ENCODE assay signal across 8 cellular contexts in genomic region chr14:64388533-64389243, GRCh38.
DNase-seq lines count a peak whose midpoint lies in the region; ATAC-seq and TF ChIP-seq lines count a peak whose summit lies in the region.

No MANE protein-coding gene starts in this region.

- TF ChIP-seq CTCF in HFF-Myc (IDR thresholded peaks at IDR 0.05; ENCODE audit: low read depth, low read length, missing control alignments) (no peak), astrocyte of the cerebellum (IDR thresholded peaks at IDR 0.05; ENCODE audit: low read depth, low read length, missing control alignments) (no peak)

- in situ Hi-C loops in astrocyte of the cerebellum (cut with HindIII; ENCODE audit: low sequenced_read_pairs), result no loop called here

- no peak for ATAC-seq in HG02759 (IDR thresholded peaks at IDR 0.05; ENCODE audit: unreplicated experiment)
- ATAC-seq in GM21360 (IDR thresholded peaks at IDR 0.05; ENCODE audit: unreplicated experiment), result no peak

- H3K27me3 ChIP-seq in iPS DF 6.9 (ENCODE audit: control insufficient read depth, insufficient read depth, low read length), result no peaks in the 10 kb centered on the region

- H3K9me3 ChIP-seq in iPS DF 6.9 (ENCODE audit: control insufficient read depth, insufficient read depth, low read length), result no peaks in the 10 kb centered on the region

- H3K4me3 ChIP-seq in HFF-Myc (replicated peaks; ENCODE audit: low read depth, low read length) (peak overlapping the region; percentile 87), astrocyte of the cerebellum (ENCODE audit: low read depth, low read length) (peak overlapping the region; percentile 87), iPS DF 6.9 (ENCODE audit: low read length) (peak overlapping the region; percentile 79; the same call in 1 of the 2 replicates), skeletal muscle cell (ENCODE audit: low read depth, low read length) (peak overlapping the region; percentile 82)

- no peak overlapping the region for H3K27ac ChIP-seq in iPS DF 6.9 (ENCODE audit: low read length)

- peaks cover 7% of the 10 kb centered on the region; the same call in 1 of the 2 replicates for H3K4me1 ChIP-seq in iPS DF 6.9 (ENCODE audit: control insufficient read depth, insufficient read depth, low read length)

- no peaks in the 10 kb centered on the region for H3K36me3 ChIP-seq in iPS DF 6.9 (ENCODE audit: control insufficient read depth, insufficient read depth, low read length)

- DNase-seq in DMS79 treated with DMSO at 0.1 percent for 48 hours (lab: John Stamatoyannopoulos, UW) (peak; percentile 71), HFF-Myc (ENCODE audit: extremely low read depth, low read depth) (no peak), NCI-H82 treated with DMSO at 0.1 percent for 48 hours (lab: John Stamatoyannopoulos, UW; ENCODE audit: unreplicated experiment) (peak; percentile 15), astrocyte of the cerebellum (ENCODE audit: low read depth) (no peak), iPS DF 6.9 (ENCODE audit: low read depth, low spot score) (no peak), skeletal muscle cell (ENCODE audit: low read depth) (no peak)

- WGBS in iPS DF 6.9 (ENCODE audit: insufficient coverage, insufficient read length), result no CpG with 5 or more reads among the region's 18 CpGs

Comparison
In these comparisons a context has a peak if more than half of its experiments do, and no peak if none do; other contexts are left out.
1. DNase-seq: peak in DMS79 treated with DMSO at 0.1 percent for 48 hours (single experiment) and NCI-H82 treated with DMSO at 0.1 percent for 48 hours (single experiment); none in HFF-Myc (single experiment), astrocyte of the cerebellum (single experiment), iPS DF 6.9 (single experiment) and skeletal muscle cell (single experiment).
2. Peak in every context shown above with its lines, with median percentiles within 50 percentile points of each other: H3K4me3 ChIP-seq.